Comparison of ENCODE assay signal across 21 cellular contexts in genomic region chr17:58072862-58073261, GRCh38.
"Had no signal": no experiment of that assay in that cellular context is flagged by ENCODE, and none has a peak within 500 bp of the region (broad histone marks: within the 10 kb centered on the region; RNA-seq: fewer than 3 reads in every experiment).

No MANE protein-coding gene starts in this region.

- H3K27ac ChIP-seq: KMS-11, RWPE1 had no signal

- ATAC-seq: Panc1, PC-3 had no signal

- DNase-seq: Kasumi-1, MM.1S, NCI-H1092 treated with DMSO at 0.1 percent for 48 hours, NCI-H1436, NCI-H187, NCI-H2029, NCI-H2081 treated with DMSO at 0.1 percent for 48 hours, NCI-H2171, NCI-H226, NCI-H446, NCI-H510A, NCI-H524 treated with DMSO at 0.1 percent for 48 hours, NCI-H69, NCI-H774, PC-3, SHP77, SK-N-SH, SW 1271 had no signal
